In the genomic region with DNA sequence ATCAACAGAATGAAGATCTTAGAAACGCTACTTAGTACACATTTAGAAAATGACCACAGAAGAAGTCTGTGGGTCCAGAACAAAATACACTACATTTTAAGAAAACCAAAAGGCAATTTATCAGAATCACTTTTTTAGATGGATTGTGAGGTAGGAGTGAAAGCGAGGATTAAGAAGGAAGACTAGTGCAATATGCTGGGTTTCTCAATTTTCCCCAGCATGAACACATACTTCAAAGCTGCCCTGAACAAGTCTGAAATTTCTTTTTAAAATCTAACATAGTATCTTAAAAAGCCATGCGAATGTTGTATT, we compare ENCODE assay signal across 18 cellular contexts.
DNase-seq lines count a peak whose midpoint lies in the region; ATAC-seq and TF ChIP-seq lines count a peak whose summit lies in the region.
"Had no signal": no experiment of that assay in that cellular context is flagged by ENCODE, and none has a peak within 500 bp of the region (broad histone marks: within the 10 kb centered on the region; RNA-seq: fewer than 3 reads in every experiment).

No MANE protein-coding gene starts in this region.

- 79 to 93% methylated on average over 3 of the region's 3 CpGs for WGBS in esophagus squamous epithelium, 2 donors

- H3K4me3 Mint-ChIP-seq in central memory CD8-positive, alpha-beta T cell = no peak overlapping the region

- no peak for DNase-seq in cardiac muscle cell (ENCODE audit: low read depth in 1 of 2, low spot score in 1 of 2)
- no peak for DNase-seq in left ventricle myocardium superior
- DNase-seq in central memory CD8-positive, alpha-beta T cell (ENCODE audit: low spot score in 2 of 2) = no peak
- DNase-seq in uterus = no peak
- no peak for DNase-seq in esophagus squamous epithelium (lab: John Stamatoyannopoulos, UW)
- no peak for DNase-seq in NCI-H1048 (lab: John Stamatoyannopoulos, UW)
- DNase-seq in mucosa of descending colon = no peak
- DNase-seq: activated CD4-positive, alpha-beta T cell treated with anti-CD3 and anti-CD28 coated beads, Interleukin-2, amount 50 U/mL, for 1 hour; effector CD8-positive, alpha-beta T cell; foreskin keratinocyte; NCI-H1417; NCI-H510A; Peyer's patch; right lobe of liver; stimulated activated naive CD4-positive, alpha-beta T cell; T-helper 2 cell had no signal

- H2AFZ ChIP-seq in neural cell (ENCODE audit: low read depth, low read length) = no peak overlapping the region

- H3K36me3 ChIP-seq in cardiac muscle cell = no peaks in the 10 kb centered on the region
- no peaks in the 10 kb centered on the region for H3K36me3 ChIP-seq in neural cell (ENCODE audit: insufficient read depth, low read length)
- no peaks in the 10 kb centered on the region for H3K36me3 ChIP-seq in uterus
- peaks cover 0 to 10% (median 0%) of the 10 kb centered on the region in 3 donors for H3K36me3 ChIP-seq in esophagus squamous epithelium
- H3K36me3 ChIP-seq in mucosa of descending colon (ENCODE audit: low read depth) = no peaks in the 10 kb centered on the region
- H3K36me3 ChIP-seq: ascending aorta, Peyer's patch, right lobe of liver had no signal

- H3K9me3 ChIP-seq in cardiac muscle cell (ENCODE audit: low read depth) (no peaks in the 10 kb centered on the region), neural cell (ENCODE audit: low read length) (no peaks in the 10 kb centered on the region), uterus (no peaks in the 10 kb centered on the region), esophagus squamous epithelium (no peaks in the 10 kb centered on the region), mucosa of descending colon (no peaks in the 10 kb centered on the region)
- H3K9me3 ChIP-seq: ascending aorta, Peyer's patch, right lobe of liver had no signal

- no peak for TF ChIP-seq RAD21 in neural cell (conservative IDR thresholded peaks at IDR 0.05)

- peaks cover 73% of the 10 kb centered on the region for H3K79me2 ChIP-seq in neural cell (replicated peaks; ENCODE audit: insufficient read depth, low read length)

- no peak overlapping the region for H3K4me3 ChIP-seq in cardiac muscle cell
- H3K4me3 ChIP-seq in neural cell (ENCODE audit: low read length) = peak overlapping the region; percentile 39
- no peak overlapping the region for H3K4me3 ChIP-seq in uterus
- no peak overlapping the region for H3K4me3 ChIP-seq in esophagus squamous epithelium
- H3K4me3 ChIP-seq in mucosa of descending colon = no peak overlapping the region
- H3K4me3 ChIP-seq: ascending aorta, Peyer's patch, right lobe of liver had no signal

- no peak for ATAC-seq in left ventricle myocardium superior
- no peak for ATAC-seq in central memory CD8-positive, alpha-beta T cell (replicated peaks; ENCODE audit: extremely low read depth, poor library complexity, severe bottlenecking)
- ATAC-seq in mucosa of descending colon = no peak
- ATAC-seq: foreskin keratinocyte had no signal

- H3K27ac ChIP-seq in cardiac muscle cell (peak overlapping the region; percentile 22), neural cell (ENCODE audit: low read length) (peak overlapping the region; percentile 53), uterus (peak overlapping the region; percentile 22 to 56), esophagus squamous epithelium (peak overlapping the region in 2 of 4 donors; percentile 19 to 51)
- H3K27ac ChIP-seq: ascending aorta, foreskin keratinocyte, right lobe of liver had no signal

- no peak overlapping the region for H3K9ac ChIP-seq in neural cell (ENCODE audit: low read length)

- H3K4me1 ChIP-seq in cardiac muscle cell (ENCODE audit: low read depth) (peaks cover 15% of the 10 kb centered on the region), uterus (peaks cover 5 to 6% of the 10 kb centered on the region in 2 donors), esophagus squamous epithelium (peaks cover 0 to 40% (median 1%) of the 10 kb centered on the region in 3 donors), mucosa of descending colon (ENCODE audit: low read depth) (peaks cover 6% of the 10 kb centered on the region)
- H3K4me1 ChIP-seq: foreskin keratinocyte had no signal

- TF ChIP-seq CTCF in cardiac muscle cell (IDR thresholded peaks at IDR 0.05; ENCODE audit: low read depth, low read length) = no peak
- TF ChIP-seq CTCF in neural cell (IDR thresholded peaks at IDR 0.05; ENCODE audit: poor library complexity, severe bottlenecking) = no peak
- TF ChIP-seq CTCF in uterus (IDR thresholded peaks at IDR 0.05) = no peak
- no peak for TF ChIP-seq CTCF in esophagus squamous epithelium (IDR thresholded peaks at IDR 0.05)
- no peak for TF ChIP-seq CTCF in mucosa of descending colon (IDR thresholded peaks at IDR 0.05)

- intact Hi-C loops in left ventricle myocardium superior (cut with micrococcal nuclease) = no loop called here
- intact Hi-C loops in uterus (cut with DNase I; ENCODE audit: low total_unique reads) = no loop called here
- intact Hi-C loops in esophagus squamous epithelium (cut with DNase I) = no loop called here
- intact Hi-C loops in mucosa of descending colon (cut with DNase I, micrococcal nuclease) = no loop called here

- H3K9me3 Mint-ChIP-seq in central memory CD8-positive, alpha-beta T cell = no peaks in the 10 kb centered on the region

- TF ChIP-seq POLR2A in uterus (IDR thresholded peaks at IDR 0.05) (no peak), esophagus squamous epithelium (IDR thresholded peaks at IDR 0.05) (no peak)

- H3K27ac Mint-ChIP-seq in central memory CD8-positive, alpha-beta T cell (ENCODE audit: low read depth) = peak overlapping the region; percentile 85

- peaks cover 42% of the 10 kb centered on the region for H3K4me1 Mint-ChIP-seq in central memory CD8-positive, alpha-beta T cell

- H3K9me2 ChIP-seq in neural cell (ENCODE audit: insufficient read depth, low read length) = no peaks in the 10 kb centered on the region

- no peak overlapping the region for H3K4me2 ChIP-seq in neural cell (ENCODE audit: low read length)

- H3K27me3 ChIP-seq in cardiac muscle cell (no peaks in the 10 kb centered on the region), neural cell (ENCODE audit: insufficient read depth, low read depth, low read length) (no peaks in the 10 kb centered on the region), uterus (no peaks in the 10 kb centered on the region), esophagus squamous epithelium (no peaks in the 10 kb centered on the region)
- H3K27me3 ChIP-seq: ascending aorta, foreskin keratinocyte, Peyer's patch, right lobe of liver had no signal

- no peaks in the 10 kb centered on the region for H3F3A ChIP-seq in neural cell (ENCODE audit: insufficient read depth, low read length, poor library complexity, severe bottlenecking)

- H4K20me1 ChIP-seq in neural cell (ENCODE audit: insufficient read depth) = no peaks in the 10 kb centered on the region

- TF ChIP-seq EP300 in neural cell (conservative IDR thresholded peaks at IDR 0.05; ENCODE audit: poor library complexity, severe bottlenecking) = no peak

- no peaks in the 10 kb centered on the region for H3K27me3 Mint-ChIP-seq in central memory CD8-positive, alpha-beta T cell

- H3K36me3 Mint-ChIP-seq in central memory CD8-positive, alpha-beta T cell (ENCODE audit: insufficient read depth) = peaks cover 6% of the 10 kb centered on the region

TF ChIP-seq in neural cell, 6 proteins besides CTCF, POLR2A, EP300 and RAD21:
- no peak for TF ChIP-seq POLR2AphosphoS5 (IDR thresholded peaks at IDR 0.05)
- TF ChIP-seq EZH2 (IDR thresholded peaks at IDR 0.05; ENCODE audit: borderline replicate concordance, insufficient read depth, low read length, poor library complexity, severe bottlenecking) = no peak
